ENCODE assay signal across 21 cellular contexts in genomic region chr7:79854621-79855020, GRCh38.
"Had no signal": no experiment of that assay in that cellular context is flagged by ENCODE, and none has a peak within 500 bp of the region (broad histone marks: within the 10 kb centered on the region; RNA-seq: fewer than 3 reads in every experiment).

No MANE protein-coding gene starts in this region.

- H3K4me3 ChIP-seq: heart left ventricle, ovary, tibial artery had no signal

- H3K27me3 Mint-ChIP-seq: activated naive CD8-positive, alpha-beta T cell treated with anti-CD3 and anti-CD28 coated beads for 36 hours; memory B cell; natural killer cell treated with Interleukin-12 subunit alpha and Interleukin-12 subunit beta and Interleukin-15 and Interleukin-18, amount 100 ng/mL, for 72 hours had no signal

- ATAC-seq: activated T-cell treated with anti-CD3 and anti-CD28 coated beads, Interleukin-2, amount 50 U/mL, for 4 hours; heart left ventricle; left colon; natural killer cell treated with Interleukin-12 subunit alpha and Interleukin-12 subunit beta and Interleukin-15 and Interleukin-18, amount 100 ng/mL, for 72 hours; right cardiac atrium; stimulated activated naive CD8-positive, alpha-beta T cell treated with anti-CD3 and anti-CD28 coated beads, Interleukin-15, Interleukin-2, amounts not matched to agents 100 U/mL and 50 U/mL, for 24 hours had no signal

- H3K9me3 ChIP-seq: heart left ventricle, ovary, tibial artery had no signal

- H3K4me1 Mint-ChIP-seq: activated naive CD8-positive, alpha-beta T cell treated with anti-CD3 and anti-CD28 coated beads for 36 hours; memory B cell had no signal

- H3K9me3 Mint-ChIP-seq: activated naive CD8-positive, alpha-beta T cell treated with anti-CD3 and anti-CD28 coated beads for 36 hours; activated T-helper 2 cell treated with anti-CD3 and anti-CD28 coated beads, Interferon-gamma antibody, Interleukin-2, Interleukin-4, amounts not matched to agents 10 μg/mL and 5 μg/mL and 100 μg/mL, durations not matched to agents 14 hours and 24 hours and 36 hours had no signal

- H3K36me3 ChIP-seq: heart left ventricle, ovary, tibial artery had no signal

- H3K36me3 Mint-ChIP-seq: activated naive CD8-positive, alpha-beta T cell treated with anti-CD3 and anti-CD28 coated beads for 36 hours; memory B cell had no signal

- H3K27ac ChIP-seq: heart left ventricle, ovary, tibial artery had no signal

- H3K27ac Mint-ChIP-seq: activated naive CD8-positive, alpha-beta T cell treated with anti-CD3 and anti-CD28 coated beads for 36 hours; activated T-helper 2 cell treated with anti-CD3 and anti-CD28 coated beads, Interferon-gamma antibody, Interleukin-2, Interleukin-4, amounts not matched to agents 10 μg/mL and 5 μg/mL and 100 μg/mL, durations not matched to agents 14 hours and 24 hours and 36 hours; memory B cell; natural killer cell treated with Interleukin-12 subunit alpha and Interleukin-12 subunit beta and Interleukin-15 and Interleukin-18, amount 100 ng/mL, for 72 hours had no signal

- H3K4me1 ChIP-seq: heart left ventricle, tibial artery had no signal

- DNase-seq: activated CD4-positive, alpha-beta T cell treated with anti-CD3 and anti-CD28 coated beads, Interleukin-2, amount 50 U/mL, for 4 hours; activated CD8-positive, alpha-beta memory T cell treated with anti-CD3 and anti-CD28 coated beads for 24 hours; activated CD8-positive, alpha-beta memory T cell treated with anti-CD3 and anti-CD28 coated beads, Interleukin-2, amount 50 U/mL, for 48 hours; activated naive CD4-positive, alpha-beta T cell; activated naive CD8-positive, alpha-beta T cell treated with anti-CD3 and anti-CD28 coated beads for 36 hours; activated T-cell treated with anti-CD3 and anti-CD28 coated beads, Interleukin-2, amount 50 U/mL, for 4 hours; amygdala; cerebellar nuclear complex; cortex of kidney; heart left ventricle; left colon; ovary; right cardiac atrium; stimulated activated CD4-positive, alpha-beta T cell treated with anti-CD3 and anti-CD28 coated beads, Interleukin-12 subunit alpha, Interleukin-12 subunit beta, amount 100 ng/mL, for 4 hours; stimulated activated CD4-positive, alpha-beta T cell treated with anti-CD3 and anti-CD28 coated beads, Interleukin-4, amount 100 ng/mL, for 4 hours; stimulated activated naive CD8-positive, alpha-beta T cell treated with anti-CD3 and anti-CD28 coated beads, Interleukin-15, Interleukin-2, amounts not matched to agents 100 U/mL and 50 U/mL, for 24 hours; T-helper 9 cell; tibial artery had no signal

- H3K4me3 Mint-ChIP-seq: activated naive CD8-positive, alpha-beta T cell treated with anti-CD3 and anti-CD28 coated beads for 36 hours; activated T-cell treated with anti-CD3 and anti-CD28 coated beads, Interleukin-2, amount 50 U/mL, for 4 hours; memory B cell; natural killer cell treated with Interleukin-12 subunit alpha and Interleukin-12 subunit beta and Interleukin-15 and Interleukin-18, amount 100 ng/mL, for 72 hours had no signal

- H3K27me3 ChIP-seq: heart left ventricle, ovary, tibial artery had no signal
